Comparison of ENCODE assay signal across 8 cellular contexts in the genomic region with DNA sequence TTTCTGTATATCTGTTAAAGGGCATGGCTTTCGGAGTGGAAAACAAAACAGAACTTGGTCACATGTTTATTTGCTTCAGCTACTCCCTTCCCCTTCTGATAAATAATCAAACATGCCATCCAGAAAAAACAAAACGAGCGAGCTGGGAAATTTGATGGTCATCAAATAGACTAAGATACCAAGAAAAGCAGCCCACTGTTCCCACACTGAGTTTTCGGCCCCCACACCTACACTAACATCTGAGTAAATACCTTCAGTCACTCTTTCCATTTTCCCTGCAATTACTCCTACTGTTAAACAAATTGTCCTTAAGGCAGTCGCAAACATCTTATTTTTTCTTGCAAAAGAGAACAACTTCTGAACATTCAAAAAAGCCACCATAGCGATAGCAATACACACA.
DNase-seq lines count a peak whose midpoint lies in the region; ATAC-seq and TF ChIP-seq lines count a peak whose summit lies in the region.

No MANE protein-coding gene starts in this region.

- H3K4me1 ChIP-seq in ascending aorta (peaks cover 2 to 29% of the 10 kb centered on the region in 2 donors), tibial artery (peaks cover 0 to 79% (median 33%) of the 10 kb centered on the region in 4 donors)

- no peaks in the 10 kb centered on the region for H3K27me3 Mint-ChIP-seq in activated T-cell treated with anti-CD3 and anti-CD28 coated beads, Interleukin-2, amount 50 U/mL, for 4 hours (ENCODE audit: low read depth)

- no peaks in the 10 kb centered on the region for H3K9me3 Mint-ChIP-seq in activated T-cell treated with anti-CD3 and anti-CD28 coated beads, Interleukin-2, amount 50 U/mL, for 4 hours

- peak; percentile 38 for DNase-seq in activated T-cell treated with anti-CD3 and anti-CD28 coated beads, Interleukin-2, amount 50 U/mL, for 4 hours
- no peak for DNase-seq in activated T-cell treated with anti-CD3 and anti-CD28 coated beads, Interleukin-2, amount 50 U/mL, for 48 hours
- no peak for DNase-seq in ascending aorta (ENCODE audit: low spot score in 2 of 2)
- DNase-seq in medulla oblongata (ENCODE audit: extremely low spot score): peak; percentile 33
- DNase-seq in tibial artery: no peak
- no peak for DNase-seq in stimulated activated CD4-positive, alpha-beta T cell treated with anti-CD3 and anti-CD28 coated beads, Interleukin-4, amount 100 ng/mL, for 1 hour
- no peak for DNase-seq in iPS-NIHi11 (ENCODE audit: low spot score)
- DNase-seq in glomerular visceral epithelial cell (ENCODE audit: extremely low spot score): no peak

- peak overlapping the region; percentile 93 for H3K4me3 Mint-ChIP-seq in activated T-cell treated with anti-CD3 and anti-CD28 coated beads, Interleukin-2, amount 50 U/mL, for 4 hours

- no peaks in the 10 kb centered on the region for H3K36me3 ChIP-seq in ascending aorta
- no peaks in the 10 kb centered on the region for H3K36me3 ChIP-seq in tibial artery

- peak overlapping the region; percentile 85 to 90 for H3K27ac ChIP-seq in ascending aorta
- H3K27ac ChIP-seq in tibial artery: peak overlapping the region; percentile 84 to 89

- H3K36me3 Mint-ChIP-seq in activated T-cell treated with anti-CD3 and anti-CD28 coated beads, Interleukin-2, amount 50 U/mL, for 4 hours (ENCODE audit: insufficient read depth): peaks cover 14% of the 10 kb centered on the region

- H3K27me3 ChIP-seq in ascending aorta (no peaks in the 10 kb centered on the region), tibial artery (no peaks in the 10 kb centered on the region)

- H3K9me3 ChIP-seq in ascending aorta (no peaks in the 10 kb centered on the region), tibial artery (no peaks in the 10 kb centered on the region)

- no peak for TF ChIP-seq CTCF in ascending aorta (IDR thresholded peaks at IDR 0.05)
- TF ChIP-seq CTCF in tibial artery (IDR thresholded peaks at IDR 0.05): no peak

- peaks cover 77% of the 10 kb centered on the region for H3K4me1 Mint-ChIP-seq in activated T-cell treated with anti-CD3 and anti-CD28 coated beads, Interleukin-2, amount 50 U/mL, for 4 hours (ENCODE audit: low read depth)

- H3K4me3 ChIP-seq in ascending aorta (peak overlapping the region; percentile 49 to 73), tibial artery (peak overlapping the region; percentile 59 to 62)

- intact Hi-C loops in ascending aorta (cut with DNase I): loop anchor here (2.0 to 5.0 kb wide), 4 partner anchors 58 to 454 kb away; a partner anchor contains a TSS
- intact Hi-C loops in tibial artery (cut with DNase I; ENCODE audit: low total_unique reads): loop anchor here (1.0 to 10.0 kb wide), 2 partner anchors 81 to 456 kb away; a partner anchor contains a TSS

- ATAC-seq in activated T-cell treated with anti-CD3 and anti-CD28 coated beads, Interleukin-2, amount 50 U/mL, for 4 hours: no peak

Comparison
In these comparisons a context has a peak if more than half of its experiments do, and no peak if none do; other contexts are left out.
1. DNase-seq: peak in activated T-cell treated with anti-CD3 and anti-CD28 coated beads, Interleukin-2, amount 50 U/mL, for 4 hours (single experiment) and medulla oblongata (single experiment); none in activated T-cell treated with anti-CD3 and anti-CD28 coated beads, Interleukin-2, amount 50 U/mL, for 48 hours (0 of 2), ascending aorta (0 of 2), tibial artery (0 of 2), stimulated activated CD4-positive, alpha-beta T cell treated with anti-CD3 and anti-CD28 coated beads, Interleukin-4, amount 100 ng/mL, for 1 hour (single experiment), iPS-NIHi11 (single experiment) and glomerular visceral epithelial cell (single experiment).